In genomic region chr13:28719656-28720055, GRCh38 we compare ENCODE assay signal across 8 cellular contexts. TPM values are rescaled to one million over a fixed set of nuclear protein-coding genes. Genes with fewer than 3 reads are reported as not detected.
DNase-seq lines count a peak whose midpoint lies in the region; ATAC-seq lines count a peak whose summit lies in the region.

No MANE protein-coding gene starts in this region.

- peak overlapping the region; percentile 83 for H3K4me3 Mint-ChIP-seq in activated CD4-positive, alpha-beta T cell treated with anti-CD3 and anti-CD28 coated beads, Interleukin-2, amount 10 ng/mL, durations not matched to agents 7 days and 5 days
- H3K4me3 Mint-ChIP-seq in activated naive CD8-positive, alpha-beta T cell treated with anti-CD3 and anti-CD28 coated beads, Interleukin-2, amount 50 U/mL, for 24 hours = peak overlapping the region; percentile 89

- H3K27ac Mint-ChIP-seq in activated CD4-positive, alpha-beta T cell treated with anti-CD3 and anti-CD28 coated beads, Interleukin-2, amount 10 ng/mL, durations not matched to agents 7 days and 5 days = peak overlapping the region; percentile 93
- peak overlapping the region; percentile 87 for H3K27ac Mint-ChIP-seq in activated naive CD8-positive, alpha-beta T cell treated with anti-CD3 and anti-CD28 coated beads, Interleukin-2, amount 50 U/mL, for 24 hours

- H3K36me3 ChIP-seq in iPS-20b (ENCODE audit: insufficient read depth, low read depth, low read length) = no peaks in the 10 kb centered on the region

- POLR2A ChIA-PET in activated CD4-positive, alpha-beta T cell treated with anti-CD3 and anti-CD28 coated beads, Interleukin-2, amount 10 ng/mL, durations not matched to agents 7 days and 5 days (lab: Charles Lee) = no interaction called here

- H3K36me3 Mint-ChIP-seq in activated CD4-positive, alpha-beta T cell treated with anti-CD3 and anti-CD28 coated beads, Interleukin-2, amount 10 ng/mL, durations not matched to agents 7 days and 5 days (ENCODE audit: low read depth) = peaks cover 15% of the 10 kb centered on the region
- no peaks in the 10 kb centered on the region for H3K36me3 Mint-ChIP-seq in activated naive CD8-positive, alpha-beta T cell treated with anti-CD3 and anti-CD28 coated beads, Interleukin-2, amount 50 U/mL, for 24 hours (ENCODE audit: low read depth)

- no peak for DNase-seq in activated CD4-positive, alpha-beta T cell treated with anti-CD3 and anti-CD28 coated beads, Interleukin-2, amount 10 ng/mL, durations not matched to agents 7 days and 5 days
- no peak for DNase-seq in activated CD4-positive, alpha-beta T cell treated with anti-CD3 and anti-CD28 coated beads for 1 hour
- DNase-seq in activated naive CD8-positive, alpha-beta T cell treated with anti-CD3 and anti-CD28 coated beads, Interleukin-2, amount 50 U/mL, for 24 hours = no peak
- DNase-seq in NCI-H1092 treated with DMSO at 0.1 percent for 48 hours (lab: John Stamatoyannopoulos, UW) = no peak
- DNase-seq in iPS-NIHi11 (ENCODE audit: low spot score) = no peak

- peaks cover 4% of the 10 kb centered on the region for H3K27me3 Mint-ChIP-seq in activated CD4-positive, alpha-beta T cell treated with anti-CD3 and anti-CD28 coated beads, Interleukin-2, amount 10 ng/mL, durations not matched to agents 7 days and 5 days
- peaks cover 2% of the 10 kb centered on the region for H3K27me3 Mint-ChIP-seq in activated naive CD8-positive, alpha-beta T cell treated with anti-CD3 and anti-CD28 coated beads, Interleukin-2, amount 50 U/mL, for 24 hours

- H3K9me3 ChIP-seq in iPS-20b (ENCODE audit: insufficient read depth, low read depth, low read length) = no peaks in the 10 kb centered on the region

- H3K27ac ChIP-seq in iPS-20b (ENCODE audit: low read length) = no peak overlapping the region
- H3K27ac ChIP-seq in temporal lobe (ENCODE audit: low read depth, low read length) = peak overlapping the region; percentile 93

- peaks cover 42% of the 10 kb centered on the region for H3K27me3 ChIP-seq in iPS-20b (ENCODE audit: insufficient read depth, low read length)

- peak overlapping the region; percentile 13; the same call in 1 of the 2 replicates for H3K9ac ChIP-seq in iPS-20b (ENCODE audit: low read depth, low read length)

- H3K9me3 Mint-ChIP-seq in activated CD4-positive, alpha-beta T cell treated with anti-CD3 and anti-CD28 coated beads, Interleukin-2, amount 10 ng/mL, durations not matched to agents 7 days and 5 days = no peaks in the 10 kb centered on the region
- no peaks in the 10 kb centered on the region for H3K9me3 Mint-ChIP-seq in activated naive CD8-positive, alpha-beta T cell treated with anti-CD3 and anti-CD28 coated beads, Interleukin-2, amount 50 U/mL, for 24 hours

- H3K4me1 ChIP-seq in iPS-20b (ENCODE audit: insufficient read depth, low read length) = peaks cover 2% of the 10 kb centered on the region; the same call in 1 of the 2 replicates

- H3K4me1 Mint-ChIP-seq in activated CD4-positive, alpha-beta T cell treated with anti-CD3 and anti-CD28 coated beads, Interleukin-2, amount 10 ng/mL, durations not matched to agents 7 days and 5 days = peaks cover 25% of the 10 kb centered on the region
- peaks cover 29% of the 10 kb centered on the region for H3K4me1 Mint-ChIP-seq in activated naive CD8-positive, alpha-beta T cell treated with anti-CD3 and anti-CD28 coated beads, Interleukin-2, amount 50 U/mL, for 24 hours

- CTCF ChIA-PET in activated CD4-positive, alpha-beta T cell treated with anti-CD3 and anti-CD28 coated beads, Interleukin-2, amount 10 ng/mL, durations not matched to agents 7 days and 5 days (lab: Charles Lee) = interaction anchor here (1.3 kb wide), 1 partner anchor 28 kb away, joined by 3 read pairs; no protein-coding TSS in a partner anchor

- peak overlapping the region; percentile 85 for H3K4me3 ChIP-seq in iPS-20b (ENCODE audit: low read length)

- no peak for ATAC-seq in activated naive CD8-positive, alpha-beta T cell treated with anti-CD3 and anti-CD28 coated beads, Interleukin-2, amount 50 U/mL, for 24 hours
- no peak for ATAC-seq in HG03432 (IDR thresholded peaks at IDR 0.05; ENCODE audit: unreplicated experiment)

RNA-seq across cellular contexts. Expression of gene SLC46A3, which starts 0.9 kb away (rescaled TPM):
- total RNA-seq in activated CD4-positive, alpha-beta T cell treated with anti-CD3 and anti-CD28 coated beads, Interleukin-2, amount 10 ng/mL, durations not matched to agents 7 days and 5 days = 10 to 100 TPM; 15.2 to 17.6 TPM
- total RNA-seq in temporal lobe = 2.2 TPM
